8 cellular contexts compared by ENCODE assay signal in genomic region chr6:26457796-26458688, GRCh38. TPM values are rescaled to one million over a fixed set of nuclear protein-coding genes. Genes with fewer than 3 reads are reported as not detected.
A peak's percentile ranks its signal among the peaks of the same experiment; 100 is the strongest.
DNase-seq lines count a peak whose midpoint lies in the region; ATAC-seq and TF ChIP-seq lines count a peak whose summit lies in the region.

TSS of gene BTN2A1 (plus strand) at chr6:26457955. CDS start at chr6:26458637, 682 bp downstream.

- H3K27me3 ChIP-seq in HUES64 (ENCODE audit: insufficient read depth, low read length) (no peaks in the 10 kb centered on the region), OCI-LY3 (ENCODE audit: low read depth, low read length) (no peaks in the 10 kb centered on the region)

- H3K4me3 ChIP-seq in HUES64 (ENCODE audit: low read length) (peak within 1 kb of the TSS; percentile 85), OCI-LY3 (ENCODE audit: low read length) (peak within 1 kb of the TSS; percentile 97), epithelial cell of esophagus (ENCODE audit: low read length) (peak within 1 kb of the TSS; percentile 99)

- peak within 1 kb of the TSS; percentile 88 for H2AFZ ChIP-seq in OCI-LY3 (ENCODE audit: low read depth, low read length)

- no peaks in the 10 kb centered on the region for H4K20me1 ChIP-seq in OCI-LY3 (ENCODE audit: insufficient read depth, low read length)

- under 1% methylated on average over 29 of the region's 31 CpGs for WGBS in HUES64

- H3K9me3 ChIP-seq in HUES64 (ENCODE audit: insufficient read depth, low read depth, low read length) (no peaks in the 10 kb centered on the region), OCI-LY3 (ENCODE audit: insufficient read depth, low read length) (no peaks in the 10 kb centered on the region)

- H3K9ac ChIP-seq in HUES64 (ENCODE audit: low read depth, low read length) (peak within 1 kb of the TSS; percentile 86), OCI-LY3 (ENCODE audit: low read length) (peak within 1 kb of the TSS; percentile 98)

- peaks cover 32% of the 10 kb centered on the region for H3K36me3 ChIP-seq in HUES64 (ENCODE audit: insufficient read depth, low read length)
- peaks cover 7% of the 10 kb centered on the region for H3K36me3 ChIP-seq in OCI-LY3 (replicated peaks; ENCODE audit: low read depth, low read length)

- DNase-seq in DMS 273 (lab: John Stamatoyannopoulos, UW; ENCODE audit: unreplicated experiment) = peak; percentile 96
- peak; percentile 57 for DNase-seq in activated T-cell treated with anti-CD3 and anti-CD28 coated beads for 24 hours (ENCODE audit: low read depth)
- peak; percentile 93 for DNase-seq in epithelial cell of esophagus (ENCODE audit: low read depth)
- DNase-seq in midbrain (lab: John Stamatoyannopoulos, UW) = peak; percentile 94
- peak; percentile 40 for DNase-seq in stimulated activated CD8-positive, alpha-beta memory T cell treated with anti-CD3 and anti-CD28 coated beads, Interleukin-4, amount 100 ng/mL, for 24 hours (ENCODE audit: low read depth)

- no peak for TF ChIP-seq CTCF in OCI-LY3 (IDR thresholded peaks at IDR 0.05; ENCODE audit: low read depth, low read length)
- TF ChIP-seq CTCF in epithelial cell of esophagus (IDR thresholded peaks at IDR 0.05; ENCODE audit: insufficient read depth, low read depth, low read length, missing control alignments) = no peak

- H3K27ac ChIP-seq in HUES64 (ENCODE audit: low read depth, low read length) (peak within 1 kb of the TSS; percentile 69), OCI-LY3 (ENCODE audit: low read length) (peak within 1 kb of the TSS; percentile 69)

- H3K4me1 ChIP-seq in HUES64 (ENCODE audit: insufficient read depth, low read length) (peaks cover 5% of the 10 kb centered on the region; the same call in 1 of the 2 replicates), OCI-LY3 (ENCODE audit: low read length) (peaks cover 7% of the 10 kb centered on the region)

- H3K79me2 ChIP-seq in OCI-LY3 (ENCODE audit: low read length) = peaks cover 12% of the 10 kb centered on the region

- H3K4me2 ChIP-seq in OCI-LY3 (ENCODE audit: low read length) = peak within 1 kb of the TSS; percentile 80

- ATAC-seq in GM21526 (IDR thresholded peaks at IDR 0.05; ENCODE audit: low FRiP score, unreplicated experiment) = peak; percentile 92

RNA-seq across cellular contexts. Expression of gene BTN2A1, which starts in this region (rescaled TPM):
- polyA plus RNA-seq in HUES64 (2013, experiment 1 of 2) = 6.9 TPM
- 6.1 TPM for polyA plus RNA-seq in HUES64 (2013, experiment 2 of 2)

Comparison
In these comparisons a context has a peak if more than half of its experiments do, and no peak if none do; other contexts are left out.
1. Peak in every context shown above with its lines: DNase-seq, ATAC-seq, H3K4me3 ChIP-seq and H3K27ac ChIP-seq.
2. DNase-seq: peak in every context shown above with its lines; median percentile 96 in DMS 273; 94 in midbrain; 93 in epithelial cell of esophagus; 57 in activated T-cell treated with anti-CD3 and anti-CD28 coated beads for 24 hours; 40 in stimulated activated CD8-positive, alpha-beta memory T cell treated with anti-CD3 and anti-CD28 coated beads, Interleukin-4, amount 100 ng/mL, for 24 hours.